ENCODE assay signal across 9 cellular contexts in the genomic region with DNA sequence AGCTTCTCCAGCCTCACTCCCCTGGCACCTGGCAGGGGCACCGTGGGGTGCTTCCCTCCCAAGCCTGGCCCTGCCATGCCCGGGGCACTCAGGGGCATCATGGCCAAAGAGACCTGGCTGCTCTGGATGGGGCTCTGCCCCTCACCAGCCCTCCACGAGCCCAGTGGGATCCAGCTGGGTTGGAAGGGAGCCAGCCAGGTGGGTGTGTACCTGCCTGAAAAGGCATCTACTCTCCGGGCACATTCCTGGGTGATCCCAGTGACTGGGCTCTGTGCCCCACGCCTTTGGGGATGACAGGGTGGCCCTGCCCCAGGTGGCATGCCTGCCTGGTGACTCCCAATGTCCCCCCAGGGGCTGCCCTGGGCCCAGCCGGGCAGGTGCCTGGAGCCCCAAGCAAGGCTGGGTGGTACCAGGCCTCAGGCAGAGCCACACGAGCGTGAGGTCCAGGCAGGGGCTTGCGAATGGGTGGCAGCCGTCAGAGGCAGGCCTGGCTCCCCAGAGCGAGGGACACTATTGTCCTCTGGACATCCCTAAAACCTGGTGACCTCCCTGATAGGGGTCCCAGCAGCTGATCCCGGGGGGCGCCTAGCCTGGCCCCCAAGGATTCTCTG. TPM values are rescaled to one million over a fixed set of nuclear protein-coding genes. Genes with fewer than 3 reads are reported as not detected.
DNase-seq lines count a peak whose midpoint lies in the region; ATAC-seq and TF ChIP-seq lines count a peak whose summit lies in the region.
"Had no signal": no experiment of that assay in that cellular context is flagged by ENCODE, and none has a peak within 500 bp of the region (broad histone marks: within the 10 kb centered on the region; RNA-seq: fewer than 3 reads in every experiment).

No MANE protein-coding gene starts in this region.

- TF ChIP-seq CTCF in DND-41 (IDR thresholded peaks at IDR 0.05; ENCODE audit: borderline replicate concordance, extremely low read depth, low read length, poor library complexity, severe bottlenecking) (no peak), PC-9 (conservative IDR thresholded peaks at IDR 0.05) (no peak), prostate gland (IDR thresholded peaks at IDR 0.05) (no peak)

- peaks cover 21% of the 10 kb centered on the region for H3K4me1 ChIP-seq in DND-41 (ENCODE audit: insufficient read depth, low read length)
- H3K4me1 ChIP-seq in PC-9 (replicated peaks; ENCODE audit: insufficient read depth) = peaks cover 11% of the 10 kb centered on the region; the same call in 1 of the 2 replicates
- H3K4me1 ChIP-seq in esophagus (ENCODE audit: control insufficient read depth in 2 of 2, insufficient read depth in 2 of 2, low read length in 1 of 2) = peaks cover 0 to 23% of the 10 kb centered on the region in 2 donors
- H3K4me1 ChIP-seq in prostate gland (replicated peaks) = peaks cover 14% of the 10 kb centered on the region

- POLR2A ChIA-PET in PC-9 (lab: Charles Lee; ENCODE audit: unreplicated experiment) = interaction anchor here (0.5 to 0.6 kb wide), 2 partner anchors 31 to 156 kb away, joined by 3 to 8 read pairs; no protein-coding TSS in a partner anchor

- H3F3A ChIP-seq in PC-9 (ENCODE audit: insufficient read depth, low read depth) = peaks cover 8% of the 10 kb centered on the region; the same call in 1 of the 2 replicates

- H3K9ac ChIP-seq in DND-41 (ENCODE audit: low read depth, low read length) = peak overlapping the region; percentile 62

- TF ChIP-seq POLR2A in prostate gland (IDR thresholded peaks at IDR 0.05) = no peak

- peaks cover 20% of the 10 kb centered on the region for H3K27me3 ChIP-seq in DND-41 (ENCODE audit: insufficient read depth, low read length, poor library complexity)
- H3K27me3 ChIP-seq in PC-9 (ENCODE audit: insufficient read depth, low read depth) = no peaks in the 10 kb centered on the region
- H3K27me3 ChIP-seq in esophagus (ENCODE audit: control insufficient read depth in 1 of 2, insufficient read depth in 2 of 2, low read length in 2 of 2) = no peaks in the 10 kb centered on the region
- no peaks in the 10 kb centered on the region for H3K27me3 ChIP-seq in prostate gland (replicated peaks; ENCODE audit: insufficient read depth)

- H3K4me2 ChIP-seq in DND-41 (ENCODE audit: insufficient read depth, low read length) (peak overlapping the region; percentile 77), PC-9 (peak overlapping the region; percentile 71)

- ATAC-seq in DND-41 (ENCODE audit: insufficient read depth, low read depth) = peak; percentile 12; the same call in 1 of the 3 replicates
- ATAC-seq in HG03378 (IDR thresholded peaks at IDR 0.05; ENCODE audit: unreplicated experiment) = no peak

- H3K4me3 ChIP-seq in DND-41 (ENCODE audit: low read depth in 1 of 2, low read length in 2 of 2) = peak overlapping the region; percentile 10 to 60; a peak in 3 of 4 replicates
- peak overlapping the region; percentile 46; the same call in 1 of the 2 replicates for H3K4me3 ChIP-seq in PC-9
- peak overlapping the region; percentile 47 to 53 for H3K4me3 ChIP-seq in esophagus (ENCODE audit: low read depth in 1 of 2, low read length in 2 of 2)
- peak overlapping the region; percentile 51 to 60 for H3K4me3 ChIP-seq in prostate gland

- H3K27ac ChIP-seq in DND-41 (ENCODE audit: low read length) (peak overlapping the region; percentile 15; the same call in 1 of the 2 replicates), PC-9 (no peak overlapping the region), esophagus (ENCODE audit: low read depth in 2 of 2, low read length in 1 of 2) (peak overlapping the region in 1 of 2 donors; percentile 22), prostate gland (peak overlapping the region; percentile 66 to 78)
- H3K27ac ChIP-seq: neutrophil had no signal

- H3K9me3 ChIP-seq in DND-41 (ENCODE audit: insufficient read depth, low read length, severe bottlenecking) = no peaks in the 10 kb centered on the region
- H3K9me3 ChIP-seq in PC-9 (ENCODE audit: insufficient read depth, low read depth) = no peaks in the 10 kb centered on the region
- H3K9me3 ChIP-seq in esophagus (ENCODE audit: control insufficient read depth in 2 of 2, insufficient read depth in 1 of 2, low read depth in 1 of 2, low read length in 1 of 2) = peaks cover 0 to 2% of the 10 kb centered on the region in 2 donors
- no peaks in the 10 kb centered on the region for H3K9me3 ChIP-seq in prostate gland
- H3K9me3 ChIP-seq: neutrophil had no signal

- H4K20me1 ChIP-seq in DND-41 (ENCODE audit: insufficient read depth, low read length) (peaks cover 19% of the 10 kb centered on the region; the same call in 1 of the 2 replicates), PC-9 (ENCODE audit: insufficient read depth) (peaks cover 5% of the 10 kb centered on the region; the same call in 1 of the 2 replicates)

- no peaks in the 10 kb centered on the region for H3K79me2 ChIP-seq in DND-41 (ENCODE audit: insufficient read depth, low read length)
- H3K79me2 ChIP-seq in PC-9 (ENCODE audit: low read depth) = no peaks in the 10 kb centered on the region

- H3K36me3 ChIP-seq in DND-41 (ENCODE audit: insufficient read depth, low read length) (no peaks in the 10 kb centered on the region), PC-9 (ENCODE audit: low read depth) (no peaks in the 10 kb centered on the region), esophagus (ENCODE audit: control insufficient read depth in 2 of 2, insufficient read depth in 2 of 2, low read length in 1 of 2) (no peaks in the 10 kb centered on the region), prostate gland (no peaks in the 10 kb centered on the region)
- H3K36me3 ChIP-seq: neutrophil had no signal

- no peak overlapping the region; the same call in 1 of the 2 replicates for H2AFZ ChIP-seq in DND-41 (ENCODE audit: low read depth, low read length)
- H2AFZ ChIP-seq in PC-9 = no peak overlapping the region

- intact Hi-C loops in PC-9 (cut with micrococcal nuclease; ENCODE audit: unreplicated experiment) (no loop called here), prostate gland (cut with DNase I) (no loop called here)

- no peaks in the 10 kb centered on the region for H3K9me2 ChIP-seq in PC-9 (ENCODE audit: insufficient read depth)

- 18 to 25% methylated on average over 13 of the region's 13 CpGs for WGBS in esophagus, 2 donors
- 16% methylated on average over 13 of the region's 13 CpGs for WGBS in prostate gland

- CTCF ChIA-PET in PC-9 (lab: Charles Lee) = no interaction called here

- in situ Hi-C loops in G401 (cut with HindIII; ENCODE audit: low sequenced_read_pairs) = no loop called here

- DNase-seq in DND-41 (no peak), PC-9 (peak; percentile 82 to 94), prostate gland (ENCODE audit: low spot score) (no peak), G401 (ENCODE audit: low spot score) (no peak), NCI-H1092 treated with DMSO at 0.1 percent for 48 hours (lab: John Stamatoyannopoulos, UW) (no peak), NOMO-1 treated with DMSO at 0.1 percent for 48 hours (lab: John Stamatoyannopoulos, UW; ENCODE audit: unreplicated experiment) (no peak)

- BruUV-seq in PC-9 (replicated peaks; lab: Mats Ljungman, UMichigan) = TSS peak; percentile 64

RNA-seq across cellular contexts. Expression of gene GPSM1, which starts 0.8 kb away (rescaled TPM):
- total RNA-seq in PC-9 (2021) (5.5 and 9.5 TPM in 2 replicates), prostate gland (10 to 100 TPM; 11.3 to 89.2 TPM)
- 1 to 10 TPM; 1.7 to 4.5 TPM for polyA plus RNA-seq in esophagus
- 49.1 and 50.3 TPM in 2 replicates for total RNA-seq in G401 (2014; rRNA removed; shearing (Covaris generic))

RNA-seq across cellular contexts. Expression of gene CCDC187, which starts 24.2 kb away (rescaled TPM):
- total RNA-seq in PC-9 (2021) = 2.7 and 5.2 TPM in 2 replicates
- not detected for polyA plus RNA-seq in esophagus
- total RNA-seq in prostate gland = 1 to 10 TPM in 1 of 2 donors, not detected in 1; 1.2 TPM
- 0.55 and 0.61 TPM in 2 replicates for total RNA-seq in G401 (2014; rRNA removed; shearing (Covaris generic))

RNA-seq across cellular contexts. Expression of gene DNLZ, which starts 35.4 kb away (rescaled TPM):
- total RNA-seq in PC-9 (2021) (9.1 and 19.1 TPM in 2 replicates), prostate gland (10 to 100 TPM; 37.6 to 64.3 TPM)
- polyA plus RNA-seq in esophagus = 10 to 100 TPM in 1 of 2 donors, 1 to 10 TPM in 1; 7.1 to 10.1 TPM
- total RNA-seq in G401 (2014; rRNA removed; shearing (Covaris generic)) = 34.2 and 70.6 TPM in 2 replicates

RNA-seq across cellular contexts. Expression of gene CARD9, which starts 45.4 kb away (rescaled TPM):
- total RNA-seq in PC-9 (2021) (13.6 and 14.0 TPM in 2 replicates), prostate gland (1 to 10 TPM; 1.5 to 3.4 TPM)
- 1 to 10 TPM; 1.1 to 1.8 TPM for polyA plus RNA-seq in esophagus
- total RNA-seq in G401 (2014; rRNA removed; shearing (Covaris generic)) = 0.25 and 0.98 TPM in 2 replicates

Comparison
In these comparisons a context has a peak if more than half of its experiments do, and no peak if none do; other contexts are left out.
1. DNase-seq: peak in PC-9 (2 of 2); none in DND-41 (single experiment), prostate gland (single experiment), G401 (single experiment), NCI-H1092 treated with DMSO at 0.1 percent for 48 hours (single experiment) and NOMO-1 treated with DMSO at 0.1 percent for 48 hours (single experiment).
2. Peak in every context shown above with its lines, with median percentiles within 50 percentile points of each other: H3K4me3 ChIP-seq.